In the genomic region with DNA sequence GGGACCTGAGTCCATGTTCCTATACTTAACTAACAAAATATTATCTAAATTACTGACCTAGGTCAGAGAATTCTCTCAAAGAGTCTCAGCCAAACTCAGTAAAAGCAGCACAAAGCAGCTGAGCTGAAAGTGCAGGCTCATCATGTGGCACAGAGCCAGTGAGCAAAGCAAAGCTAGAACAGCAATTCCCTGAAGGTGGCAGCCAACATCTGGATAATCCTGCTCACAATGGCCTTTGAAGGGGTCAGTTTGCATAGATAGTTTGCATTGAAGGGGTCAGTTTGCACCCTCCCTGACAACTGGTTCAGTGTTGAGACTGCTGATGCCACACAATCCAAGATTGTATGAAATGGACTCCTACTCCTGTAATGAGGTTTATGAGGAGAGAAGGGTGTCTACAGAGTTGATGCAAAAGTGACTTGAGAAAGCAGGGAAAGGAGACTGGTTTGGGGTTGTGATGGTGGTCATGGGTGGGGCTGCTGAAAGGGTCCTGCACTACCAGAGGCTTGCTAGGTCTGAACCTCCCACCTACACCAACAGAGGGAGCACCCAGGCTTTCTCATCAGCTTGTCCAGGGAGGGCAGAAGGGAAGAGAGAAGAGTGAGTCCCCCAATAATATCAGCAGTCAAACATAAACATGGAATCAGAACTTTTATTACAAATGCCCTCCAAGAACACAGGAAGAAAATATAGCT, we compare ENCODE assay signal across 8 cellular contexts. TPM values are rescaled to one million over a fixed set of nuclear protein-coding genes. Genes with fewer than 3 reads are reported as not detected.
DNase-seq lines count a peak whose midpoint lies in the region; ATAC-seq and TF ChIP-seq lines count a peak whose summit lies in the region.

No MANE protein-coding gene starts in this region.

- intact Hi-C loops in esophagus squamous epithelium (cut with DNase I): no loop called here

- H2AFZ ChIP-seq in Karpas-422 (ENCODE audit: low read length): no peak overlapping the region

- no peaks in the 10 kb centered on the region for H3K79me2 ChIP-seq in Karpas-422 (ENCODE audit: low read length)

- no peaks in the 10 kb centered on the region for H3K9me3 ChIP-seq in Karpas-422 (ENCODE audit: low read length)
- no peaks in the 10 kb centered on the region for H3K9me3 ChIP-seq in esophagus squamous epithelium

- H3K4me2 ChIP-seq in Karpas-422 (ENCODE audit: low read depth, low read length, poor library complexity, severe bottlenecking): no peak overlapping the region

- no peaks in the 10 kb centered on the region for H3K9me2 ChIP-seq in Karpas-422 (replicated peaks; ENCODE audit: insufficient read depth, low read length)

- DNase-seq in GM10266 (ENCODE audit: extremely low spot score) (no peak), Karpas-422 (peak; percentile 80), foreskin keratinocyte (no peak), esophagus squamous epithelium (lab: John Stamatoyannopoulos, UW) (no peak), NCI-H345 (lab: John Stamatoyannopoulos, UW) (no peak), activated gamma-delta T cell treated with Interleukin-2 at 50 U/mL for 16 hours (no peak)
- no peak for DNase-seq in stimulated activated CD4-positive, alpha-beta T cell treated with anti-CD3 and anti-CD28 coated beads, Interleukin-4, amount 100 ng/mL, for 1 hour

- no peak overlapping the region for H3K9ac ChIP-seq in Karpas-422 (ENCODE audit: low read length)

- peak; percentile 50 for ATAC-seq in GM21529 (IDR thresholded peaks at IDR 0.05; ENCODE audit: unreplicated experiment)
- ATAC-seq in foreskin keratinocyte: peak; percentile 41

- TF ChIP-seq POLR2A in esophagus squamous epithelium (IDR thresholded peaks at IDR 0.05): no peak

- no peaks in the 10 kb centered on the region for H4K20me1 ChIP-seq in Karpas-422 (ENCODE audit: insufficient read depth, low read depth, low read length)

- TF ChIP-seq CTCF in GM10266 (IDR thresholded peaks at IDR 0.05; ENCODE audit: control insufficient read depth, insufficient read depth, low read depth, missing control alignments) (peak; percentile 55), foreskin keratinocyte (conservative IDR thresholded peaks at IDR 0.05) (peak; percentile 14), esophagus squamous epithelium (IDR thresholded peaks at IDR 0.05) (no peak)

- H3K27ac ChIP-seq in Karpas-422 (ENCODE audit: low read length) (no peak overlapping the region), foreskin keratinocyte (no peak overlapping the region), esophagus squamous epithelium (no peak overlapping the region)

- H3K27me3 ChIP-seq in Karpas-422 (ENCODE audit: low read length) (no peaks in the 10 kb centered on the region), foreskin keratinocyte (no peaks in the 10 kb centered on the region), esophagus squamous epithelium (no peaks in the 10 kb centered on the region)

- H3K4me3 ChIP-seq in Karpas-422 (ENCODE audit: low read length) (no peak overlapping the region), esophagus squamous epithelium (no peak overlapping the region)

- H3K4me1 ChIP-seq in Karpas-422 (ENCODE audit: low read length) (peaks cover 5% of the 10 kb centered on the region; the same call in 1 of the 2 replicates), foreskin keratinocyte (no peaks in the 10 kb centered on the region), esophagus squamous epithelium (no peaks in the 10 kb centered on the region)

- H3K36me3 ChIP-seq in Karpas-422 (ENCODE audit: insufficient read depth, low read length) (no peaks in the 10 kb centered on the region), esophagus squamous epithelium (no peaks in the 10 kb centered on the region)

RNA-seq across cellular contexts. Expression of gene TRIM61, which starts 39.7 kb away (rescaled TPM):
- total RNA-seq in Karpas-422 (2014; rRNA removed; shearing (Covaris generic); ENCODE audit: low replicate concordance): 6.9 and 8.4 TPM in 2 replicates
- 2.2 and 2.4 TPM in 2 replicates for total RNA-seq in foreskin keratinocyte
- 0.73 and 0.78 TPM in 2 replicates for polyA plus RNA-seq in foreskin keratinocyte
- under 1 TPM in 1 of 4 donors, not detected in 3; 0.15 TPM for total RNA-seq in esophagus squamous epithelium

Comparison
In these comparisons a context has a peak if more than half of its experiments do, and no peak if none do; other contexts are left out.
1. CTCF ChIP-seq: peak in GM10266 (single experiment) and foreskin keratinocyte (single experiment); none in esophagus squamous epithelium (0 of 6).